In the genomic region with DNA sequence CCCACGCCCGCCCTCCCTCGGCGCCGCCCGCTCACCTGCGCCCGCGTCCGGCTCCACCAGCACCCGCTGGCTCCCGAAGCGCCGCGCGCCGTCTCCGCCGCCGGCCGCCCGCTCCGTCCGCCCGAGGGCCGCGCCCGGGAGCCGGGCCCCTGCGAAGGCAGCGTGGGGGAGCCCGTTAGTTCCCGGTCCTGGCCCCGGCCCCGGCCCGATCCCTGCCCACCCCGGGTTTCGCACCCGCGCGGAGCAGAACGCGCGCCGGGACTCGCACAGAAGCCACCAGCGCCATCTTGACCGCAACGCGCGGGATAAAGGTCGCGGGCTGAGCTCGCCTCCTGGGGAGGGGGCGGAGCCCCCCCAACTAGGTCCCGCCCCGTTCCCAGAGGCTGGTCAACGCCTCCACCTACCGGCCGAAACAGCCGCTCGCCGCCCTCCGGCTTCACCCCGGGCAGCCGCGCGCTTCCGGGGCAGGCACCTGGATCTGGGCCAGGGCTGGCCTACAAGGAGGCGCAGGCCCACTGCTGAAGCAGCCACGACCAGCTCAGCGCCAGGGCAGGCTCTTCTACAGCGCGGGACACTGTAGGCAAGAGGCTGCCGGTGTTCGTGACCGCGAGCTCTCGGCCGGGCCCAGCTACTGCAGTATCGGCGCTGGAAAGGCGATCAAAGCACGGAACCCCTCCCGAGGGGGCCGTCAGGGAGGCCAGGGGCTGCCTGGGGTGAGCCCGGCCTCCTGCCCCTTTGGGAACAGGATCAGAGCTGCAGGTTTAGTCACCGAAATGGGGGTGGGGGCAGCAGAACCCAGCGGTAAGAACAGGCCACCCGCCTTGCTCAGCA, we compare ENCODE assay signal across 8 cellular contexts. TPM values are rescaled to one million over a fixed set of nuclear protein-coding genes. Genes with fewer than 3 reads are reported as not detected.
DNase-seq lines count a peak whose midpoint lies in the region; ATAC-seq and TF ChIP-seq lines count a peak whose summit lies in the region.

A gene with protein sequence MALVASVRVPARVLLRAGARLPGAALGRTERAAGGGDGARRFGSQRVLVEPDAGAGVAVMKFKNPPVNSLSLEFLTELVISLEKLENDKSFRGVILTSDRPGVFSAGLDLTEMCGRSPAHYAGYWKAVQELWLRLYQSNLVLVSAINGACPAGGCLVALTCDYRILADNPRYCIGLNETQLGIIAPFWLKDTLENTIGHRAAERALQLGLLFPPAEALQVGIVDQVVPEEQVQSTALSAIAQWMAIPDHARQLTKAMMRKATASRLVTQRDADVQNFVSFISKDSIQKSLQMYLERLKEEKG (minus strand): TSS at position 307 of the 831 bp plus-strand sequence. CDS start 21 bp downstream, at position 286.

- DNase-seq in AG04450 (ENCODE audit: low read depth, low spot score) (peak; percentile 85), NCI-H2227 (lab: John Stamatoyannopoulos, UW; ENCODE audit: unreplicated experiment) (peak; percentile 93), iris pigment epithelial cell (ENCODE audit: low read depth) (peak; percentile 94)
- DNase-seq in activated CD4-positive, CD25-positive, alpha-beta regulatory T cell (lab: John Stamatoyannopoulos, UW) = peak; percentile 52 to 61 (median 58)
- peak; percentile 52 to 57 for DNase-seq in central memory CD8-positive, alpha-beta T cell (ENCODE audit: low spot score in 2 of 2)
- DNase-seq in stimulated activated CD4-positive, alpha-beta T cell treated with anti-CD3 and anti-CD28 coated beads, Interleukin-12 subunit alpha, Interleukin-12 subunit beta, amount 100 ng/mL, for 4 hours = peak; percentile 76

- H3K27me3 ChIP-seq in AG04450 (ENCODE audit: control insufficient read depth, insufficient read depth, low read length) = no peaks in the 10 kb centered on the region

- no peaks in the 10 kb centered on the region; the same call in 1 of the 2 replicates for H3K9me3 ChIP-seq in AG04450 (ENCODE audit: control insufficient read depth, insufficient read depth, low read length)

- H3K4me3 Mint-ChIP-seq in central memory CD8-positive, alpha-beta T cell = peak within 1 kb of the TSS; percentile 81

- H3K36me3 Mint-ChIP-seq in central memory CD8-positive, alpha-beta T cell (ENCODE audit: insufficient read depth) = peaks cover 45% of the 10 kb centered on the region

- peak within 1 kb of the TSS; percentile 91 for H3K27ac Mint-ChIP-seq in central memory CD8-positive, alpha-beta T cell (ENCODE audit: low read depth)

- POLR2A ChIA-PET in AG04450 (lab: Yijun Ruan, JAX) = interaction anchor here (0.5 to 2.1 kb wide), 13 partner anchors 9 to 287 kb away, joined by 3 to 26 read pairs (median 4); a partner anchor contains a TSS

- H3K4me1 Mint-ChIP-seq in central memory CD8-positive, alpha-beta T cell = peaks cover 4% of the 10 kb centered on the region

- ATAC-seq in GM18867 (IDR thresholded peaks at IDR 0.05; ENCODE audit: unreplicated experiment) = peak; percentile 91
- ATAC-seq in HG03103 (IDR thresholded peaks at IDR 0.05; ENCODE audit: low read depth, unreplicated experiment) = peak; percentile 80
- peak; percentile 77 for ATAC-seq in central memory CD8-positive, alpha-beta T cell (replicated peaks; ENCODE audit: extremely low read depth, poor library complexity, severe bottlenecking)

- CTCF ChIA-PET in AG04450 (lab: Charles Lee) = interaction anchor here (0.6 to 1.6 kb wide), 9 partner anchors 10 to 259 kb away, joined by 3 to 5 read pairs (median 3); no protein-coding TSS in a partner anchor

- peak; percentile 64 for TF ChIP-seq CTCF in AG04450 (IDR thresholded peaks at IDR 0.05; ENCODE audit: low read depth, low read length)

- H3K27ac ChIP-seq in AG04450 (ENCODE audit: low read depth, low read length) = peak within 1 kb of the TSS; percentile 73

- no peaks in the 10 kb centered on the region for H3K27me3 Mint-ChIP-seq in central memory CD8-positive, alpha-beta T cell

- peak within 1 kb of the TSS; percentile 73 for H3K4me3 ChIP-seq in AG04450 (ENCODE audit: low read depth, low read length)

- H3K9me3 Mint-ChIP-seq in central memory CD8-positive, alpha-beta T cell = no peaks in the 10 kb centered on the region

RNA-seq across cellular contexts. Expression of the gene that starts here (rescaled TPM):
- 24.9 and 32.4 TPM in 2 replicates for polyA plus RNA-seq in AG04450 (2011; rRNA removed)
- 8.5 TPM in 2 replicates for polyA minus RNA-seq in AG04450 (2011; rRNA and poly(A)+ RNA removed)

Comparison
In these comparisons a context has a peak if more than half of its experiments do, and no peak if none do; other contexts are left out.
1. Peak in every context shown above with its lines: DNase-seq, ATAC-seq, H3K4me3 ChIP-seq and H3K27ac ChIP-seq.